25 cellular contexts compared by ENCODE assay signal in the genomic region with DNA sequence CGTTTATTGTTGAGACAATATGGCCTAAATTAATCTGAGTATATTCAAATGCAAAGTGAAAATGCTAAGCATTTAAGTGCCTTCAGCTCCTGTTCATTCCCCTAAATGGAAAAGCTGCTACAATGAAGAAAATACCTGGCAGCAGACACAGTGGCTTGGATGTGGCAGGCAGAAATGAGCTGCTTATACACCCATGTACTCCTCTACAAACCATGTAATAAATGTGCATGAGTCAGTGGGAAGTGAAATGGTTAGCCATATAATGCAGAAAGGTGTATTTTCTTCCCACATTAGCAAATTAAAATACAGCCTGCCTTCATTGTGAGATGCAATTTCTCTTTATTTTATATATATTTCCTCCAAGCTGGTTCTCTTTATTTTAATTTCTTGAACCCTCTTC.
"Had no signal": no experiment of that assay in that cellular context is flagged by ENCODE, and none has a peak within 500 bp of the region (broad histone marks: within the 10 kb centered on the region; RNA-seq: fewer than 3 reads in every experiment).

No MANE protein-coding gene starts in this region.

- H3K4me3 ChIP-seq: left ventricle myocardium inferior, lung, testis, uterus had no signal

- H3K27ac ChIP-seq: brain microvascular endothelial cell, foreskin keratinocyte, left ventricle myocardium inferior, testis, uterus had no signal

- H3K4me1 Mint-ChIP-seq: activated CD4-positive, alpha-beta T cell treated with anti-CD3 and anti-CD28 coated beads, Interleukin-2, amount 10 ng/mL, durations not matched to agents 24 days and 14 days; naive thymus-derived CD8-positive, alpha-beta T cell; T-helper 17 cell had no signal

- H3K36me3 Mint-ChIP-seq: activated CD4-positive, alpha-beta memory T cell treated with anti-CD3 and anti-CD28 coated beads for 36 hours; naive thymus-derived CD8-positive, alpha-beta T cell had no signal

- DNase-seq: activated CD4-positive, alpha-beta memory T cell treated with anti-CD3 and anti-CD28 coated beads for 36 hours; activated CD4-positive, alpha-beta T cell treated with anti-CD3 and anti-CD28 coated beads, Interleukin-2, amount 10 ng/mL, durations not matched to agents 24 days and 14 days; activated CD4-positive, CD25-positive, alpha-beta regulatory T cell treated with anti-CD3 and anti-CD28 coated beads, Interleukin-2, amount 50 U/mL, for 72 hours; activated CD8-positive, alpha-beta memory T cell treated with anti-CD3 and anti-CD28 coated beads, Interleukin-2, amount 50 U/mL, for 4 hours; activated gamma-delta T cell treated with Interleukin-2 at 50 U/mL for 16 hours; activated naive CD4-positive, alpha-beta T cell treated with anti-CD3 and anti-CD28 coated beads, Interleukin-2, amount 50 U/mL, for 16 hours; activated T-cell treated with anti-CD3 and anti-CD28 coated beads, Interleukin-2, amount 50 U/mL, for 1 hour; amniotic stem cell; brain microvascular endothelial cell; cortex of kidney; endodermal cell; left ventricle myocardium inferior; naive thymus-derived CD8-positive, alpha-beta T cell; right cardiac atrium; stimulated activated CD4-positive, alpha-beta T cell treated with anti-CD3 and anti-CD28 coated beads, Interleukin-2, amount 100 ng/mL, for 48 hours; stimulated activated naive CD4-positive, alpha-beta T cell treated with Interleukin-2 at 50 U/mL for 16 hours; T-helper 17 cell; testis; trophoblast cell; uterus had no signal

- H3K9me3 ChIP-seq: left ventricle myocardium inferior, testis, uterus had no signal

- H3K4me3 Mint-ChIP-seq: activated CD4-positive, alpha-beta memory T cell treated with anti-CD3 and anti-CD28 coated beads for 36 hours; activated CD4-positive, alpha-beta T cell treated with anti-CD3 and anti-CD28 coated beads, Interleukin-2, amount 10 ng/mL, durations not matched to agents 24 days and 14 days; endodermal cell; naive thymus-derived CD8-positive, alpha-beta T cell; T-helper 17 cell had no signal

- ATAC-seq: esophagus mucosa; naive thymus-derived CD8-positive, alpha-beta T cell; right cardiac atrium; T-helper 17 cell had no signal

- H3K27me3 Mint-ChIP-seq: activated CD4-positive, alpha-beta memory T cell treated with anti-CD3 and anti-CD28 coated beads for 36 hours; activated CD4-positive, alpha-beta T cell treated with anti-CD3 and anti-CD28 coated beads, Interleukin-2, amount 10 ng/mL, durations not matched to agents 24 days and 14 days; naive thymus-derived CD8-positive, alpha-beta T cell; T-helper 17 cell had no signal

- H3K9me3 Mint-ChIP-seq: activated CD4-positive, alpha-beta memory T cell treated with anti-CD3 and anti-CD28 coated beads for 36 hours; activated CD4-positive, alpha-beta T cell treated with anti-CD3 and anti-CD28 coated beads, Interleukin-2, amount 10 ng/mL, durations not matched to agents 24 days and 14 days; endodermal cell had no signal

- H3K4me1 ChIP-seq: foreskin keratinocyte, left ventricle myocardium inferior, testis, uterus had no signal

- FAIRE-seq: astrocyte, islet of Langerhans had no signal

- H3K27me3 ChIP-seq: brain microvascular endothelial cell, foreskin keratinocyte, testis, uterus had no signal

- H3K27ac Mint-ChIP-seq: activated CD4-positive, alpha-beta memory T cell treated with anti-CD3 and anti-CD28 coated beads for 36 hours; activated CD4-positive, alpha-beta T cell treated with anti-CD3 and anti-CD28 coated beads, Interleukin-2, amount 10 ng/mL, durations not matched to agents 24 days and 14 days; endodermal cell; naive thymus-derived CD8-positive, alpha-beta T cell; T-helper 17 cell had no signal

- H3K36me3 ChIP-seq: brain microvascular endothelial cell, left ventricle myocardium inferior, uterus had no signal
